In the genomic region with DNA sequence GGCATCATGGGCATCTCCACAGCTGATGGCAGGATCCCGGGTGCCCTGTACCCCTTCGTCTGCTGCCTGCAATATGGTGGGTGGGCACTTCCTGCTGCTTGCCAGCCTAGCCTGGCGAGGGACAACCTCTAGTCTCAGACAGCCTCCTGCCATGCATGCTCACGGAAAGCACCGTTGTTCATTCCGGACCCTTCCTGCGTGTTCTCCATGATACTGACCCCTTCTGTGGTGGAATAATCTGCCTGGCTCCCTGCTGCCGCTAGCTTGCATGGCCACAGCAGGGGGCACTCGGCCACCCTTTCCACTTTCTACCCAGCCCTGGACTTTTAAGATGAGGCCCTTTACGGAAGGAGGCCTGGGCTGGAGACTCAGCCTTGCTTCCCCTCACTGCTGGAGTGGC, we compare ENCODE assay signal across 20 cellular contexts. TPM values are rescaled to one million over a fixed set of nuclear protein-coding genes. Genes with fewer than 3 reads are reported as not detected.
A peak's percentile ranks its signal among the peaks of the same experiment; 100 is the strongest.
DNase-seq lines count a peak whose midpoint lies in the region; ATAC-seq and TF ChIP-seq lines count a peak whose summit lies in the region.
"Had no signal": no experiment of that assay in that cellular context is flagged by ENCODE, and none has a peak within 500 bp of the region (broad histone marks: within the 10 kb centered on the region; RNA-seq: fewer than 3 reads in every experiment).

No MANE protein-coding gene starts in this region.

- CTCF ChIA-PET in mammary epithelial cell (lab: Charles Lee; ENCODE audit: low non-redundant PET), result no interaction called here

- H3K36me3 ChIP-seq in breast epithelium (no peaks in the 10 kb centered on the region), mammary epithelial cell (ENCODE audit: insufficient read depth, low read length) (no peaks in the 10 kb centered on the region), neural progenitor cell (no peaks in the 10 kb centered on the region), testis (ENCODE audit: low read depth, missing control alignments) (no peaks in the 10 kb centered on the region)
- H3K36me3 ChIP-seq: HAP-1 had no signal

- no TSS peak for BruUV-seq in mammary epithelial cell (replicated peaks; lab: Mats Ljungman, UMichigan)

- no peaks in the 10 kb centered on the region for H3K27me3 ChIP-seq in breast epithelium
- no peaks in the 10 kb centered on the region for H3K27me3 ChIP-seq in mammary epithelial cell (ENCODE audit: insufficient read depth, low read length)
- H3K27me3 ChIP-seq in neural progenitor cell, result no peaks in the 10 kb centered on the region
- H3K27me3 ChIP-seq in testis, result no peaks in the 10 kb centered on the region

- H3K27me3 Mint-ChIP-seq in neural progenitor cell (ENCODE audit: insufficient read depth, low read depth), result peaks cover 4% of the 10 kb centered on the region

- H4K20me1 ChIP-seq in mammary epithelial cell (ENCODE audit: insufficient read depth, low read length), result no peaks in the 10 kb centered on the region
- peaks cover 6% of the 10 kb centered on the region for H4K20me1 ChIP-seq in neural progenitor cell (ENCODE audit: low read depth)

- no peak for ATAC-seq in HG02798 (IDR thresholded peaks at IDR 0.05; ENCODE audit: poor library complexity, unreplicated experiment)
- ATAC-seq: CD8-positive, alpha-beta T cell; GM23338 had no signal

- H3K4me2 ChIP-seq in mammary epithelial cell (ENCODE audit: insufficient read depth, low read depth, low read length), result no peak overlapping the region
- H3K4me2 ChIP-seq in neural progenitor cell, result no peak overlapping the region
- H3K4me2 ChIP-seq: GM23338 had no signal

- H3K79me2 ChIP-seq in mammary epithelial cell (ENCODE audit: insufficient read depth, low read length) (no peaks in the 10 kb centered on the region), neural progenitor cell (ENCODE audit: low read depth) (no peaks in the 10 kb centered on the region)

- dilution Hi-C loops in mammary epithelial cell (cut with HindIII; ENCODE audit: low sequenced_read_pairs), result no loop called here

- WGBS in mammary epithelial cell (ENCODE audit: low coverage, missing lambda C conversion rate), result 100% methylated on average over 8 of the region's 10 CpGs
- WGBS in testis, 2 donors, result 93 to 95% methylated on average over 10 of the region's 10 CpGs

- H3K27ac ChIP-seq in breast epithelium (peak overlapping the region; percentile 76 to 87), mammary epithelial cell (ENCODE audit: insufficient read depth, low read depth, low read length) (no peak overlapping the region), cingulate gyrus (ENCODE audit: low read depth, low read length) (peak overlapping the region; percentile 74), neural progenitor cell (no peak overlapping the region), testis (no peak overlapping the region)
- H3K27ac ChIP-seq: 22Rv1 had no signal

- H2AFZ ChIP-seq in mammary epithelial cell (ENCODE audit: low read depth, low read length), result no peak overlapping the region
- no peak overlapping the region for H2AFZ ChIP-seq in neural progenitor cell (replicated peaks)
- H2AFZ ChIP-seq: GM23338 had no signal

- intact Hi-C loops in breast epithelium (cut with DNase I; ENCODE audit: low total_unique reads) (no loop called here), mammary epithelial cell (cut with micrococcal nuclease) (no loop called here), testis (cut with DNase I; ENCODE audit: low total_unique reads) (no loop called here)

- peaks cover 4 to 15% of the 10 kb centered on the region in 2 donors for H3K4me1 ChIP-seq in breast epithelium
- peaks cover 39% of the 10 kb centered on the region for H3K4me1 ChIP-seq in mammary epithelial cell (ENCODE audit: insufficient read depth, low read length)
- peaks cover 36% of the 10 kb centered on the region for H3K4me1 ChIP-seq in neural progenitor cell
- peaks cover 20% of the 10 kb centered on the region for H3K4me1 ChIP-seq in testis

- no peak for TF ChIP-seq CTCF in breast epithelium (IDR thresholded peaks at IDR 0.05)
- TF ChIP-seq CTCF in mammary epithelial cell (conservative IDR thresholded peaks at IDR 0.05 in 1 of 2, IDR thresholded peaks at IDR 0.05 in 1 of 2; ENCODE audit: extremely low read depth in 1 of 2, insufficient read depth in 1 of 2, low read depth in 1 of 2, low read length in 2 of 2), result no peak
- TF ChIP-seq CTCF in neural progenitor cell (IDR thresholded peaks at IDR 0.05), result no peak
- no peak for TF ChIP-seq CTCF in testis (IDR thresholded peaks at IDR 0.05)

- TF ChIP-seq POLR2A in breast epithelium (IDR thresholded peaks at IDR 0.05) (no peak), testis (IDR thresholded peaks at IDR 0.05) (no peak)

- peaks cover 26% of the 10 kb centered on the region for H3F3A ChIP-seq in neural progenitor cell (ENCODE audit: low read depth)

- no peaks in the 10 kb centered on the region for H3K9me3 Mint-ChIP-seq in neural progenitor cell
- H3K9me3 Mint-ChIP-seq: CD8-positive, alpha-beta T cell; GM23338 had no signal

- no peak overlapping the region for H3K4me3 Mint-ChIP-seq in neural progenitor cell
- H3K4me3 Mint-ChIP-seq: CD14-positive monocyte; CD8-positive, alpha-beta T cell; GM23338 had no signal

- H3K27ac Mint-ChIP-seq in neural progenitor cell, result peak overlapping the region; percentile 78
- H3K27ac Mint-ChIP-seq: CD8-positive, alpha-beta T cell; GM23338 had no signal

- no peaks in the 10 kb centered on the region for H3K9me3 ChIP-seq in breast epithelium
- no peaks in the 10 kb centered on the region for H3K9me3 ChIP-seq in mammary epithelial cell (replicated peaks; ENCODE audit: insufficient read depth, low read length)
- H3K9me3 ChIP-seq in neural progenitor cell (ENCODE audit: low read depth), result no peaks in the 10 kb centered on the region
- H3K9me3 ChIP-seq in testis, result no peaks in the 10 kb centered on the region
- H3K9me3 ChIP-seq: HAP-1 had no signal

- in situ Hi-C loops in mammary epithelial cell (cut with MboI; ENCODE audit: low sequenced_read_pairs in 2 of 2), result no loop called here

- H3K9ac ChIP-seq in mammary epithelial cell (ENCODE audit: insufficient read depth, low read length), result no peak overlapping the region
- H3K9ac ChIP-seq in neural progenitor cell, result no peak overlapping the region

- H3K4me3 ChIP-seq in breast epithelium, result no peak overlapping the region
- H3K4me3 ChIP-seq in mammary epithelial cell (replicated peaks in 1 of 3; ENCODE audit: insufficient read depth in 1 of 3, low read depth in 2 of 3, low read length in 3 of 3), result no peak overlapping the region
- H3K4me3 ChIP-seq in neural progenitor cell, result no peak overlapping the region
- no peak overlapping the region for H3K4me3 ChIP-seq in testis
- H3K4me3 ChIP-seq: GM23338, HAP-1 had no signal

- H3K36me3 Mint-ChIP-seq in neural progenitor cell, result no peaks in the 10 kb centered on the region
- H3K36me3 Mint-ChIP-seq: CD14-positive monocyte; CD8-positive, alpha-beta T cell had no signal

- DNase-seq in breast epithelium (ENCODE audit: low spot score in 2 of 2) (no peak), mammary epithelial cell (no peak), neural progenitor cell (ENCODE audit: low spot score) (no peak), testis (peak; percentile 5), GM03348 (ENCODE audit: low spot score) (no peak), T1000 (lab: John Stamatoyannopoulos, UW) (no peak)
- DNase-seq: CD8-positive, alpha-beta T cell; COR-L47; DMS153; DMS79 treated with DMSO at 0.1 percent for 48 hours; EL had no signal

- peaks cover 63% of the 10 kb centered on the region for H3K4me1 Mint-ChIP-seq in neural progenitor cell

RNA-seq across cellular contexts. Expression of a gene that starts 12.0 kb away (rescaled TPM):
- total RNA-seq in breast epithelium (not detected), mammary epithelial cell (under 1 TPM in 1 of 2 donors, not detected in 1; under 0.01 TPM), neural progenitor cell (ENCODE audit: low replicate concordance) (not detected in 2 replicates), testis (1 to 10 TPM in 1 of 2 donors, under 1 TPM in 1; 0.06 to 1.0 TPM)
- polyA plus RNA-seq in mammary epithelial cell (0.05 TPM), testis (ENCODE audit: insufficient read depth, low read depth, low replicate concordance) (0.76 TPM)
- not detected for polyA minus RNA-seq in mammary epithelial cell
- total RNA-seq: A673; CD8-positive, alpha-beta T cell; GM23338; HT1080 had no signal
- polyA plus RNA-seq: BJ, CD14-positive monocyte, GM23338 had no signal

RNA-seq across cellular contexts. Expression of a gene that starts 52.8 kb away (rescaled TPM):
- total RNA-seq in breast epithelium (100 to 1,000 TPM in 1 of 3 donors, 10 to 100 TPM in 2; 67.2 to 146 (median 76.8) TPM), mammary epithelial cell (100 to 1,000 TPM in 1 of 2 donors, 10 to 100 TPM in 1; 89.8 to 257 TPM), neural progenitor cell (ENCODE audit: low replicate concordance) (1.5 and 2.1 TPM in 2 replicates), testis (10 to 100 TPM; 38.2 to 54.3 TPM)
- polyA plus RNA-seq in mammary epithelial cell (37.2 TPM), testis (ENCODE audit: insufficient read depth, low read depth, low replicate concordance) (43.1 TPM)
- polyA minus RNA-seq in mammary epithelial cell, result 51.4 TPM

Comparison
In these comparisons a context has a peak if more than half of its experiments do, and no peak if none do; other contexts are left out.
1. H3K27ac ChIP-seq: peak in breast epithelium (2 of 2) and cingulate gyrus (single experiment); none in mammary epithelial cell (single experiment), neural progenitor cell (single experiment) and testis (0 of 2).
2. RNA of a gene that starts 52.8 kb away (total RNA-seq): 89.8 to 257 TPM in mammary epithelial cell, 67.2 to 146 TPM in breast epithelium and 38.2 to 54.3 TPM in testis; 1.5 to 2.1 TPM in neural progenitor cell; every median in the first group is over 10 times any median in the second.